ENCODE assay signal across 2 cellular contexts in the genomic region with DNA sequence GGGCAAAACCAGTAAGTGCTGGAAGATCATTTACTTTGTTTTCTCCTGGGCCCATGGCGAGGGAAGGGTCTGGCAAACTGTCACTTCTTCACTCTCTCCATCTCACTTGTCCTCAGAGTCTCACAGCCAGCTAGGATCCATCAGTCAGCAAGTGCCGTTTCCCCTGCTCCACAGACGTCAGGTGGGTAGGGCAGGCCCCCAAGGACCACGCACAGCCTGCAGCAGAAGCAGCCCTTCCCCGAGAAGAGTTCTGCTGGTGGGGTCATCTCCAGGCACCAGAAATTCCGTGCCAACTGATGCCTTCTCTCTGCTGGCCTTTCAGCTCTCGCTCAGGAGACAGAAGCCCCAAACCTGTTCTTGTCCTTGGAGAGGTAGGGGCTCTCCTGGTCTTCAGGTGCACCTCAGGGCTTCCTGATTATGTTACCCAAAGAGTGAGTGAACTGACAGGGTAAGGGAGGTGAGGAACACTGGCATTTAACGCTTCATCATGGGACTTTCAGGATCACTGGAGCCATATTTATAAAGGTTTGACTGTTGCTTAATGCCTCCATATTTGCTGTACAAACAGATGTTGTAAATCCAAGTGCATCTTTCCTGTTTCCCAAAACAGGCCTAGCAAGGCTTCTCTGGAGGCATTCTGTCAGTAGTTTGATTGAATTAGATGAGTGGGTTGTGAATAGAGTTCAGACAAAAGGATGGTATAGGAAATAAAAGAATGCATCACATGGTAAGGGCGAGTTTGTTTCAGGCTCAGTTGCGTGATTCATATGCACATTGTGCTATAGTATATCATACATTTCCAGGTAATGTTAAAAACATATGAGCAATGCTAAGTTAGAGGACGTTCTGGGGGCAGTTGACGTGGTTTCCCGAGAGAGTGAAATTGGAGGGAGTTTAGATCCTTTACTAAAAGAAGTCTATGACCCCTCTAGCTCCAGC.
TF ChIP-seq lines count a peak whose summit lies in the region.

No MANE protein-coding gene starts in this region.

TF ChIP-seq in IMR-90, 13 proteins besides CTCF, POLR2A, EP300 and RAD21:
- no peak for TF ChIP-seq NFE2L2 (IDR thresholded peaks at IDR 0.05; ENCODE audit: low read depth, low read length)

TF ChIP-seq in endothelial cell of umbilical vein, 7 proteins besides CTCF, POLR2A, EP300 and RAD21:
- no peak for TF ChIP-seq FOS (IDR thresholded peaks at IDR 0.05; ENCODE audit: borderline replicate concordance, insufficient read depth, low read length)
- TF ChIP-seq JUN (IDR thresholded peaks at IDR 0.05; ENCODE audit: borderline replicate concordance, insufficient read depth, insufficient read length, low read depth) = no peak
- TF ChIP-seq GATA2 (IDR thresholded peaks at IDR 0.05; ENCODE audit: insufficient read depth, insufficient read length, low read depth, low read length) = no peak
- TF ChIP-seq, protein P1, sequence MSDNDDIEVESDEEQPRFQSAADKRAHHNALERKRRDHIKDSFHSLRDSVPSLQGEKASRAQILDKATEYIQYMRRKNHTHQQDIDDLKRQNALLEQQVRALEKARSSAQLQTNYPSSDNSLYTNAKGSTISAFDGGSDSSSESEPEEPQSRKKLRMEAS (IDR thresholded peaks at IDR 0.05; ENCODE audit: insufficient read depth, insufficient read length) = no peak
- no peak for TF ChIP-seq POLR2AphosphoS5 (IDR thresholded peaks at IDR 0.05; ENCODE audit: insufficient read depth, low read depth, low read length)
- no peak for TF ChIP-seq EZH2 (IDR thresholded peaks at IDR 0.05; ENCODE audit: borderline replicate concordance, low read depth, low read length, severe bottlenecking)
- no peak for TF ChIP-seq MYC (IDR thresholded peaks at IDR 0.05; ENCODE audit: low read depth, low read length)
TF ChIP-seq in endothelial cell of umbilical vein: peak in this region for 0.
